18 cellular contexts compared by ENCODE assay signal in the genomic region with DNA sequence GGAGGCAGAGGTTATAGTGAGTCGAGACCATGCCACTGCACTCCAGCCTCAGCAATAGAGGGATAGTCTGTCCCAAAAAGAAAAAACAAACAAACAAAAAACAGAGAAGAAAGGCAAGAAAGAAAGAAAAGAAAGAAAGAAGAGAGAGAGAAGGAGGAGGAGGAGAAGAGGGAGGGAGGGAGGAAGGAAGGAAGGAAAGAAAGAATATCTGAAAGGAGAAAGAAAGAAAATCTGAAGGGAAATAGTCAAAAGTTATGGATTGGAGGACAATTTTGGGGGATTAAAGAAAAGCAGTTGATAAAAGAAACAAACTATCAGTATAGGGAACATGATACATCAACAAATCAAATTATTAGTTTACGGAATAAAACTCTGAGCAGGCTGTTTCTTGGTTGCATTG.
DNase-seq lines count a peak whose midpoint lies in the region; ATAC-seq, FAIRE-seq and TF ChIP-seq lines count a peak whose summit lies in the region.
"Had no signal": no experiment of that assay in that cellular context is flagged by ENCODE, and none has a peak within 500 bp of the region (broad histone marks: within the 10 kb centered on the region; RNA-seq: fewer than 3 reads in every experiment).

No MANE protein-coding gene starts in this region.

- no peaks in the 10 kb centered on the region for H3K9me3 ChIP-seq in HEK293 (ENCODE audit: control insufficient read depth, insufficient read depth, low read depth, low read length)
- no peaks in the 10 kb centered on the region for H3K9me3 ChIP-seq in K562 (replicated peaks; ENCODE audit: control insufficient read depth, insufficient read depth, low read depth, low read length)
- H3K9me3 ChIP-seq: Caco-2 had no signal

- in situ Hi-C loops in K562 (cut with MboI) = no loop called here

- no peaks in the 10 kb centered on the region for H3K27me3 ChIP-seq in K562 (ENCODE audit: control insufficient read depth in 2 of 2, insufficient read depth in 2 of 2, low read length in 2 of 2)
- H3K27me3 ChIP-seq: BLaER1 treated with 17β-estradiol and CSF1 and Interleukin-3, amounts not matched to agents 10 nM and 100 nM had no signal

- POLR2A ChIA-PET in HEK293 (lab: Yijun Ruan, JAX) (interaction anchor here (0.6 kb wide), 1 partner anchor 49 kb away, joined by 3 read pairs; no protein-coding TSS in a partner anchor), K562 (lab: Yijun Ruan, JAX) (no interaction called here)

- no TSS peak for BruUV-seq in K562 (replicated peaks; lab: Mats Ljungman, UMichigan)

- no peak for TF ChIP-seq RAD21 in K562 (CRISPR knock-in tag; conservative IDR thresholded peaks at IDR 0.05 in 1 of 2, IDR thresholded peaks at IDR 0.05 in 1 of 2)

- H3K9ac ChIP-seq in K562 (ENCODE audit: insufficient read depth in 1 of 2, low read depth in 2 of 2, low read length in 2 of 2) = no peak overlapping the region
- H3K9ac ChIP-seq: BLaER1 treated with 17β-estradiol and CSF1 and Interleukin-3, amounts not matched to agents 10 nM and 100 nM had no signal

- ATAC-seq in K562 = no peak
- ATAC-seq in GM18909 (IDR thresholded peaks at IDR 0.05; ENCODE audit: poor library complexity, unreplicated experiment) = no peak
- ATAC-seq: CD8-positive, alpha-beta T cell had no signal

- no peak overlapping the region for H2AFZ ChIP-seq in K562 (ENCODE audit: low read depth, low read length)

- TF ChIP-seq EP300 in K562 (IDR thresholded peaks at IDR 0.05; ENCODE audit: low read length) = no peak

- no peak overlapping the region for H3K4me2 ChIP-seq in K562 (ENCODE audit: insufficient read depth, low read length)
- H3K4me2 ChIP-seq: BLaER1 treated with 17β-estradiol and CSF1 and Interleukin-3, amounts not matched to agents 10 nM and 100 nM had no signal

- H3K27ac ChIP-seq in HEK293 (ENCODE audit: extremely low read depth, low read depth, low read length) (no peak overlapping the region), K562 (ENCODE audit: extremely low read depth, low read depth, low read length) (no peak overlapping the region)
- H3K27ac ChIP-seq: BLaER1 treated with 17β-estradiol and CSF1 and Interleukin-3, amounts not matched to agents 10 nM and 100 nM; C4-2B had no signal

- no peak for FAIRE-seq in K562 (lab: Jason Lieb, UNC)
- FAIRE-seq: D721Med, GM12891, GM19239 had no signal

- intact Hi-C loops in K562 (cut with micrococcal nuclease) (no loop called here), posterior cingulate gyrus (cut with DNase I) (no loop called here)

- no peaks in the 10 kb centered on the region for H3K9me1 ChIP-seq in K562 (ENCODE audit: control insufficient read depth, insufficient read depth, low read length)

- H3K4me1 ChIP-seq in HEK293 (ENCODE audit: control insufficient read depth, insufficient read depth, low read length) (no peaks in the 10 kb centered on the region), K562 (replicated peaks in 1 of 2; ENCODE audit: control insufficient read depth in 2 of 2, insufficient read depth in 2 of 2, low read length in 2 of 2) (no peaks in the 10 kb centered on the region)
- H3K4me1 ChIP-seq: BLaER1 treated with 17β-estradiol and CSF1 and Interleukin-3, amounts not matched to agents 10 nM and 100 nM; Caco-2 had no signal

- no peaks in the 10 kb centered on the region for H4K20me1 ChIP-seq in K562 (replicated peaks; ENCODE audit: control insufficient read depth, insufficient read depth, low read length)
- H4K20me1 ChIP-seq: BLaER1 treated with 17β-estradiol and CSF1 and Interleukin-3, amounts not matched to agents 10 nM and 100 nM had no signal

- H3K36me3 ChIP-seq in HEK293 (ENCODE audit: control insufficient read depth in 2 of 2, insufficient read depth in 1 of 2, low read length in 2 of 2) (no peaks in the 10 kb centered on the region), K562 (ENCODE audit: control insufficient read depth, insufficient read depth, low read length) (no peaks in the 10 kb centered on the region)

- no peaks in the 10 kb centered on the region for H3K79me2 ChIP-seq in K562 (ENCODE audit: control insufficient read depth, insufficient read depth, low read length)

- no peak for TF ChIP-seq POLR2A in K562 (conservative IDR thresholded peaks at IDR 0.05)

- TF ChIP-seq CTCF in HEK293 (tag by site-specific recombination; IDR thresholded peaks at IDR 0.05) (no peak), K562 (IDR thresholded peaks at IDR 0.05 in 2 of 3, conservative IDR thresholded peaks at IDR 0.05 in 1 of 3; ENCODE audit: insufficient read depth in 2 of 3, low read depth in 1 of 3, low read length in 3 of 3) (no peak)

- H3K4me3 ChIP-seq in HEK293 (ENCODE audit: low read depth, low read length) (no peak overlapping the region), K562 (no peak overlapping the region)
- H3K4me3 ChIP-seq: BLaER1 treated with 17β-estradiol and CSF1 and Interleukin-3, amounts not matched to agents 10 nM and 100 nM had no signal

- WGBS in K562 (ENCODE audit: insufficient coverage, low coverage, missing lambda C conversion rate) = 75% methylated on average over 2 of the region's 2 CpGs

- CTCF ChIA-PET in HEK293 (lab: Yijun Ruan, JAX) = interaction anchor here (0.7 kb wide), 1 partner anchor 52 kb away, joined by 4 read pairs; no protein-coding TSS in a partner anchor
- CTCF ChIA-PET in K562 (lab: Yijun Ruan, JAX; ENCODE audit: low intra/inter-chr PET ratio) = no interaction called here

- DNase-seq in K562 (ENCODE audit: extremely low read depth in 1 of 4, low spot score in 3 of 4) (no peak), cerebellum (ENCODE audit: low spot score) (no peak), posterior cingulate gyrus (no peak)
- DNase-seq: 8988T; ACHN; Caco-2; Calu3; CD4-positive, alpha-beta T cell; CD8-positive, alpha-beta T cell; DMS79 treated with DMSO at 0.1 percent for 48 hours; GF-D8 had no signal

TF ChIP-seq in HEK293, 187 proteins besides CTCF, POLR2A, EP300 and RAD21:
- no peak for TF ChIP-seq ZNF311 (tag by site-specific recombination; IDR thresholded peaks at IDR 0.05; ENCODE audit: borderline replicate concordance)
- TF ChIP-seq, protein P1, sequence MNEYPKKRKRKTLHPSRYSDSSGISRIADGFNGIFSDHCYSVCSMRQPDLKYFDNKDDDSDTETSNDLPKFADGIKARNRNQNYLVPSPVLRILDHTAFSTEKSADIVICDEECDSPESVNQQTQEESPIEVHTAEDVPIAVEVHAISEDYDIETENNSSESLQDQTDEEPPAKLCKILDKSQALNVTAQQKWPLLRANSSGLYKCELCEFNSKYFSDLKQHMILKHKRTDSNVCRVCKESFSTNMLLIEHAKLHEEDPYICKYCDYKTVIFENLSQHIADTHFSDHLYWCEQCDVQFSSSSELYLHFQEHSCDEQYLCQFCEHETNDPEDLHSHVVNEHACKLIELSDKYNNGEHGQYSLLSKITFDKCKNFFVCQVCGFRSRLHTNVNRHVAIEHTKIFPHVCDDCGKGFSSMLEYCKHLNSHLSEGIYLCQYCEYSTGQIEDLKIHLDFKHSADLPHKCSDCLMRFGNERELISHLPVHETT (tag by site-specific recombination; IDR thresholded peaks at IDR 0.05) = no peak
- TF ChIP-seq ZNF366 (tag by site-specific recombination; conservative IDR thresholded peaks at IDR 0.05) = peak; percentile 55
- TF ChIP-seq SP3 (tag by site-specific recombination; IDR thresholded peaks at IDR 0.05) = no peak
- TF ChIP-seq ZNF404 (tag by site-specific recombination; IDR thresholded peaks at IDR 0.05) = no peak
TF ChIP-seq in HEK293: peak in this region for 1.

TF ChIP-seq in K562, 482 proteins besides CTCF, POLR2A, EP300 and RAD21:
- TF ChIP-seq HNRNPLL (IDR thresholded peaks at IDR 0.05; ENCODE audit: low read depth, low read length, poor library complexity, severe bottlenecking) = no peak
- TF ChIP-seq, protein P2, sequence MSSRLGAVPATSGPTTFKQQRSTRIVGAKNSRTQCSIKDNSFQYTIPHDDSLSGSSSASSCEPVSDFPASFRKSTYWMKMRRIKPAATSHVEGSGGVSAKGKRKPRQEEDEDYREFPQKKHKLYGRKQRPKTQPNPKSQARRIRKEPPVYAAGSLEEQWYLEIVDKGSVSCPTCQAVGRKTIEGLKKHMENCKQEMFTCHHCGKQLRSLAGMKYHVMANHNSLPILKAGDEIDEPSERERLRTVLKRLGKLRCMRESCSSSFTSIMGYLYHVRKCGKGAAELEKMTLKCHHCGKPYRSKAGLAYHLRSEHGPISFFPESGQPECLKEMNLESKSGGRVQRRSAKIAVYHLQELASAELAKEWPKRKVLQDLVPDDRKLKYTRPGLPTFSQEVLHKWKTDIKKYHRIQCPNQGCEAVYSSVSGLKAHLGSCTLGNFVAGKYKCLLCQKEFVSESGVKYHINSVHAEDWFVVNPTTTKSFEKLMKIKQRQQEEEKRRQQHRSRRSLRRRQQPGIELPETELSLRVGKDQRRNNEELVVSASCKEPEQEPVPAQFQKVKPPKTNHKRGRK (tag; IDR thresholded peaks at IDR 0.05) = peak; percentile 69
